ENCODE assay signal across 8 cellular contexts in the genomic region with DNA sequence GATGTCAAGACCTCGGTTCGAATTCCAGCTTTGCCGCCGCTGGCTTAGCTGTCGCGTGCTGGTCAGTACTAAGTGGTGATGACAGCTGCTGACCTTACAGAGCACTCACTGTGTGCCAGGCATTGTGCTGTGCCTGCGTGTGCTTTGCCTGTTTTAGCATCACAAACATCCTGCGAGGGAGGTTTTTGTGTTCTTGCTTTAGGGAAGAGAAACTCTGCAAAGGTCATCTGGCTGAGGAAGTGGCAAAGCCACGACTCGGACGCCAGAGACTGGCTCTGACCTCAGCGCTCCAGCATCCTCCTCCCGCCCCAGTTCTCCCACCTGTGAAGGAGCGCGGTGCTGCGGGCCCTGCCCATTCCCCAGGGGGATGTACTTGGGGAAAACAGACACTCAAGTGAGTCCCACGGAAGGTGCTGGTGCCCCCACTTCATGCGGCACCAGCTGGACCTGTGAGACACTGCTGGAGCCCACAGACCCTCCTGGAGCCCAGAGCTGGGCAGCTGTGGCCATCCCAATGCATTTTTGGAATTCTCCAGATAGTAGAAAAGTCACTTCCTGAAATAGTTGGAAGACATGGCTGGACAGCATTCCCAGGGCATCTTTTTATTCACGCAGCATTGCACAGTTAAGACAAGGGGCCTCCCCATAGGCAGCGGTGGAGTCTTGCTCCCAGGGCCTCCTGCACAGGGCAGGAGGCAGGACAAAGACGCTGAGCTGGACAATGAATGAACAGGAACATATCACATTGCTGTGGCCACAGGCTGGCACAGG. TPM values are rescaled to one million over a fixed set of nuclear protein-coding genes. Genes with fewer than 3 reads are reported as not detected.
A peak's percentile ranks its signal among the peaks of the same experiment; 100 is the strongest.
DNase-seq lines count a peak whose midpoint lies in the region; ATAC-seq lines count a peak whose summit lies in the region.

No MANE protein-coding gene starts in this region.

- intact Hi-C loops in right cardiac atrium (cut with DNase I) = no loop called here

- no peaks in the 10 kb centered on the region for H3K9me3 ChIP-seq in right cardiac atrium (ENCODE audit: control insufficient read depth, low read length)

- ATAC-seq in GM18499 (IDR thresholded peaks at IDR 0.05; ENCODE audit: insufficient read depth, unreplicated experiment) (peak; percentile 42), HG02763 (IDR thresholded peaks at IDR 0.05; ENCODE audit: unreplicated experiment) (peak; percentile 66), right cardiac atrium (peak; percentile 61 to 71)

- no peaks in the 10 kb centered on the region for H3K27me3 ChIP-seq in right cardiac atrium (ENCODE audit: control insufficient read depth, insufficient read depth)

- 33% methylated on average over 21 of the region's 21 CpGs for WGBS in right cardiac atrium

- peak overlapping the region; percentile 31 for H3K27ac ChIP-seq in right cardiac atrium (ENCODE audit: low read length)
- peak overlapping the region; percentile 59 for H3K27ac ChIP-seq in substantia nigra (ENCODE audit: low read depth, low read length, poor library complexity, severe bottlenecking)

- DNase-seq in RPMI8226 = peak; percentile 87
- DNase-seq in right cardiac atrium = peak; percentile 43 to 74 (median 74)
- DNase-seq in substantia nigra (lab: John Stamatoyannopoulos, UW) = peak in 20 of 49 donors; percentile 15 to 64 (median 32)
- no peak for DNase-seq in GF-D8 (lab: John Stamatoyannopoulos, UW)
- no peak for DNase-seq in GOT3 (lab: John Stamatoyannopoulos, UW)
- no peak for DNase-seq in activated CD4-positive, alpha-beta T cell treated with anti-CD3 and anti-CD28 coated beads, Interleukin-2, amount 50 U/mL, for 4 hours

- H3K4me3 ChIP-seq in right cardiac atrium (ENCODE audit: low read length) = no peak overlapping the region

- H3K4me1 ChIP-seq in right cardiac atrium (ENCODE audit: control insufficient read depth, insufficient read depth, low read length) = no peaks in the 10 kb centered on the region

RNA-seq across cellular contexts. Expression of a gene that starts 20.0 kb away (rescaled TPM):
- 100 to 1,000 TPM in 3 of 4 donors, 10 to 100 TPM in 1; 98.6 to 126 (median 118) TPM for total RNA-seq in right cardiac atrium
- 94.6 TPM for polyA plus RNA-seq in right cardiac atrium

RNA-seq across cellular contexts. Expression of a gene that starts 46.9 kb away (rescaled TPM):
- not detected for total RNA-seq in right cardiac atrium
- not detected for polyA plus RNA-seq in right cardiac atrium

RNA-seq across cellular contexts. Expression of a gene that starts 49.8 kb away (rescaled TPM):
- under 1 TPM in 2 of 4 donors, not detected in 2; 0.46 to 0.59 TPM for total RNA-seq in right cardiac atrium
- polyA plus RNA-seq in right cardiac atrium = 0.34 TPM

Comparison
In these comparisons a context has a peak if more than half of its experiments do, and no peak if none do; other contexts are left out.
1. DNase-seq: peak in RPMI8226 (single experiment) and right cardiac atrium (3 of 3); none in GF-D8 (single experiment), GOT3 (single experiment) and activated CD4-positive, alpha-beta T cell treated with anti-CD3 and anti-CD28 coated beads, Interleukin-2, amount 50 U/mL, for 4 hours (0 of 2).
2. Peak in every context shown above with its lines, with median percentiles within 50 percentile points of each other: ATAC-seq.